Comparison of ENCODE assay signal across 26 cellular contexts in the genomic region with DNA sequence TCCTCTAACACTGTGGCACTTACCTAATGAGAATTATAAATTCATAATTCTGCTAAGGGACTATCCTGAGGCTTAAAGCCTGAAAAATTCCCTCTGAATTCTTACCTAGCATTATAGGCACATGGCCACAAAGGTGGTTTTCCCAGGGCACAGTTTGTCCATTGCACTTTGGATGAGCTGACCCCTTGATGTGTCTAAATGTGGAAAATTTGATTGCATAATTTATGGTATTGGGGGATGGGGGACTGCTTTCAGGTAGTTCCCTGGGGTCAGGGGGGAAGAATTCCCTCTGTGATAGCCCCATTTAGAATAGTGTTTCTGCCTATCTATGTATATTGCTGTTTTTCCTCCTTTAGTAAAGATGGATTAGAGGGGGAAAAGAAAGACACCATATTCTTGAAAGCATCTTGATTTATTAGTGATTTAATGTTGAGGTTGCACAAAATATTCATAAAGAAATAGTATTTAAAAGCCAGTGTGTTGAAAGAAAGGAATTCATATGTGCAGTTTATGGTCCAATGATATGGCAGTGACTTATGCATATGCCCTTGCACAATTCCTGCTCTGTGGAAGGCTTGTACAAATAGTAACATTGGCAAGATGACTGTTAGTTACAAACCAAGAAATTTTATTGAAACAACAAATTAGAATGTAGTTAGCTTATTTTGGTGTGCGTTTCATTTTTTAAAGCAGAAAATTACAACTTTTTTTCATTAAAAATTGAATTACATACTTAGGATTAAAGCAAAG. TPM values are rescaled to one million over a fixed set of nuclear protein-coding genes. Genes with fewer than 3 reads are reported as not detected.
DNase-seq lines count a peak whose midpoint lies in the region; FAIRE-seq and TF ChIP-seq lines count a peak whose summit lies in the region.
"Had no signal": no experiment of that assay in that cellular context is flagged by ENCODE, and none has a peak within 500 bp of the region (broad histone marks: within the 10 kb centered on the region; RNA-seq: fewer than 3 reads in every experiment).

No MANE protein-coding gene starts in this region.

- FAIRE-seq in D721Med (lab: Jason Lieb, UNC): peak; percentile 16
- FAIRE-seq: HTR-8/SVneo, keratinocyte, TTC549 had no signal

- no peak for TF ChIP-seq POLR2A in lower leg skin (IDR thresholded peaks at IDR 0.05)

- no peaks in the 10 kb centered on the region for H3K27me3 Mint-ChIP-seq in nephron (ENCODE audit: low read depth)
- H3K27me3 Mint-ChIP-seq: activated CD4-positive, alpha-beta T cell treated with anti-CD3 and anti-CD28 coated beads, Interleukin-2, amount 10 ng/mL, durations not matched to agents 7 days and 5 days; brain had no signal

- no peak for TF ChIP-seq CTCF in D721Med (IDR thresholded peaks at IDR 0.05; ENCODE audit: insufficient read depth, missing control alignments)
- TF ChIP-seq CTCF in nephron (IDR thresholded peaks at IDR 0.05; ENCODE audit: unreplicated experiment in 3 of 3): no peak
- TF ChIP-seq CTCF in lower leg skin (IDR thresholded peaks at IDR 0.05): no peak

- peaks cover 66% of the 10 kb centered on the region for H3K4me1 Mint-ChIP-seq in nephron
- H3K4me1 Mint-ChIP-seq: stimulated activated effector memory CD8-positive, alpha-beta T cell treated with anti-CD3 and anti-CD28 coated beads, Interleukin-12 subunit alpha, Interleukin-12 subunit beta, amount 100 ng/mL, for 72 hours had no signal

- 90 to 93% methylated on average over 1 of the region's 1 CpG for WGBS in lower leg skin, 2 donors

- no peak overlapping the region for H3K4me3 Mint-ChIP-seq in nephron
- H3K4me3 Mint-ChIP-seq: activated CD4-positive, alpha-beta T cell treated with anti-CD3 and anti-CD28 coated beads, Interleukin-2, amount 10 ng/mL, durations not matched to agents 7 days and 5 days; brain; CD14-positive monocyte; stimulated activated effector memory CD8-positive, alpha-beta T cell treated with anti-CD3 and anti-CD28 coated beads, Interleukin-12 subunit alpha, Interleukin-12 subunit beta, amount 100 ng/mL, for 72 hours had no signal

- peak overlapping the region; percentile 73 to 87 (median 77) for H3K27ac Mint-ChIP-seq in nephron
- H3K27ac Mint-ChIP-seq: activated CD4-positive, alpha-beta T cell treated with anti-CD3 and anti-CD28 coated beads, Interleukin-2, amount 10 ng/mL, durations not matched to agents 7 days and 5 days; CD14-positive monocyte; stimulated activated effector memory CD8-positive, alpha-beta T cell treated with anti-CD3 and anti-CD28 coated beads, Interleukin-12 subunit alpha, Interleukin-12 subunit beta, amount 100 ng/mL, for 72 hours had no signal

- peaks cover 3% of the 10 kb centered on the region for H3K36me3 Mint-ChIP-seq in nephron (ENCODE audit: low read depth)

- no peaks in the 10 kb centered on the region for H3K9me3 Mint-ChIP-seq in nephron
- H3K9me3 Mint-ChIP-seq: activated CD4-positive, alpha-beta T cell treated with anti-CD3 and anti-CD28 coated beads, Interleukin-2, amount 10 ng/mL, durations not matched to agents 7 days and 5 days; brain; CD14-positive monocyte; stimulated activated effector memory CD8-positive, alpha-beta T cell treated with anti-CD3 and anti-CD28 coated beads, Interleukin-12 subunit alpha, Interleukin-12 subunit beta, amount 100 ng/mL, for 72 hours had no signal

- DNase-seq in D721Med (ENCODE audit: insufficient read length, low spot score) (no peak), LHCN-M2 (ENCODE audit: low read depth) (peak; percentile 32), fibroblast of gingiva (ENCODE audit: low read depth) (peak; percentile 75), ureter (ENCODE audit: low spot score) (no peak), lower leg skin (ENCODE audit: low spot score in 2 of 2) (no peak), OCI-M2 (lab: John Stamatoyannopoulos, UW; ENCODE audit: unreplicated experiment) (no peak), hippocampal formation (lab: John Stamatoyannopoulos, UW) (no peak)
- DNase-seq: activated CD4-positive, alpha-beta T cell treated with anti-CD3 and anti-CD28 coated beads, Interleukin-2, amount 10 ng/mL, durations not matched to agents 7 days and 5 days; activated CD8-positive, alpha-beta memory T cell treated with anti-CD3 and anti-CD28 coated beads, Interleukin-2, amount 50 U/mL, for 48 hours; cortex of kidney; DMS 273 treated with DMSO at 0.1 percent for 48 hours; foreskin keratinocyte; GDM1; H7; hypothalamus; mammary epithelial cell; NCI-H1417; NCI-H524 treated with DMSO at 0.1 percent for 48 hours; nucleus accumbens had no signal

- no peak overlapping the region for H3K4me3 ChIP-seq in lower leg skin (ENCODE audit: low read depth, poor library complexity, severe bottlenecking)

- intact Hi-C loops in lower leg skin (cut with DNase I; ENCODE audit: low total_unique reads): no loop called here

RNA-seq across cellular contexts. Expression of a gene that starts 8.7 kb away (rescaled TPM):
- total RNA-seq in LHCN-M2 (2014; rRNA removed) (0.13 and 0.52 TPM in 2 replicates), ureter (0.44 TPM), lower leg skin (under 1 TPM in 2 of 4 donors, not detected in 2; 0.10 to 0.46 TPM)
- 0.18 TPM for polyA plus RNA-seq in LHCN-M2 (2012)
- total RNA-seq: foreskin keratinocyte, H7 had no signal
- polyA plus RNA-seq: CD14-positive monocyte, foreskin keratinocyte, keratinocyte, mammary epithelial cell had no signal

Comparison
In these comparisons a context has a peak if more than half of its experiments do, and no peak if none do; other contexts are left out.
1. DNase-seq: peak in LHCN-M2 (single experiment) and fibroblast of gingiva (single experiment); none in D721Med (single experiment), ureter (single experiment), lower leg skin (0 of 2), OCI-M2 (single experiment) and hippocampal formation (0 of 2).